In the genomic region with DNA sequence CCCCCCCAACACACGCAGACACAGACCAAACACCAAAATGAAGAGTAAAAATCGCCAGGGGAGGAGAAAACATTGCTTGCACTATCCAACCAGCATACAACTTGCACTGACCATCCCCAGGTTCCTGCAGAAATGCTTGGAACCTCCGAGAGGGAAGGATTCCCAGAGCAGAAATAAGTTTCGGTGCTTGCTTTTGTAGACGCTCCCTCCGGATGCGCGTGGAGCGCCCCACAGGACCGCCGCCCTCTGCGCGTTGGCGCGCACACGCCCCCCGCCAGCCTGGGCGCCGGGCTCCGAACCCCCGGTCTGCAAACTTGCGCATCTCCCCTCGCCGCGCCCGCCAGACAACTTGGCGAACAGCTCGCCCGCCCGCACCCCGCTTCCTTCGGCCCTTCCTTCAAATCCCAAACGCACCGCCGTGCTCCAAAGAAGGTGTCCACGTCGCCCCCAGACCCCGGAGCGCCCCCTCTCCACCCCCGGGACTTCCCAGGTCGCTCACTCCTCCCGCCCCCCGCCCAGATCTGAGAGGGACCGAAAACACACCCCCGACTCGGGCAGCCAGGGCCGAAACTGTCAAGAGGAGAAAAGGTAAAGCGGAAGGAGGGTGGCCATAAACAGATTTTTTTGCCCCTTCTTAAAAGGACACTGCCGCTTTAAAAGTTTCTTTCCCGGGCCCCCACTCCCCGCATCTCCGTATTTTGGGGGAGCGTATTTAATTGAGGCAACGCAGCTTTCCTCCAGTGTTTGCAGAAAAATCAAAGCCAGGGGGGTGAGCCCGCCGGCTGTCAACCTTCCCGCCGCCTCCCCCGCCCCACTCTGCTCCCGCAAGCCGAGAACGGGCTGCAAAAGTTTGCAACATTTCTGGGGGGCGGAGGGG, we compare ENCODE assay signal across 8 cellular contexts. TPM values are rescaled to one million over a fixed set of nuclear protein-coding genes. Genes with fewer than 3 reads are reported as not detected.
DNase-seq lines count a peak whose midpoint lies in the region; ATAC-seq, FAIRE-seq and TF ChIP-seq lines count a peak whose summit lies in the region.

No MANE protein-coding gene starts in this region.

- no TSS peak for BruUV-seq in A673 (replicated peaks; lab: Mats Ljungman, UMichigan)

- peaks cover 11% of the 10 kb centered on the region for H3K27me3 Mint-ChIP-seq in astrocyte (ENCODE audit: low read depth, unreplicated experiment)

- H3K9me3 ChIP-seq in A673 (ENCODE audit: low read depth, low read length, poor library complexity, severe bottlenecking), result no peaks in the 10 kb centered on the region
- H3K9me3 ChIP-seq in astrocyte (ENCODE audit: insufficient read depth, low read depth, low read length), result no peaks in the 10 kb centered on the region
- no peaks in the 10 kb centered on the region for H3K9me3 ChIP-seq in iPS-18c (ENCODE audit: control insufficient read depth, insufficient read depth, low read length)

- H3K36me3 ChIP-seq in A673 (ENCODE audit: insufficient read depth, low read length, poor library complexity, severe bottlenecking) (no peaks in the 10 kb centered on the region), H7 (replicated peaks; ENCODE audit: control insufficient read depth, insufficient read depth, low read length) (no peaks in the 10 kb centered on the region), astrocyte (ENCODE audit: insufficient read depth, low read length) (no peaks in the 10 kb centered on the region)

- POLR2A ChIA-PET in A673 (lab: Charles Lee; ENCODE audit: low non-redundant PET), result interaction anchor here (0.6 kb wide), 1 partner anchor 1035 kb away, joined by 8 read pairs; no protein-coding TSS in a partner anchor

- no peak overlapping the region for H3K27ac Mint-ChIP-seq in astrocyte (ENCODE audit: unreplicated experiment)
- no peak overlapping the region for H3K27ac Mint-ChIP-seq in stimulated activated effector memory CD8-positive, alpha-beta T cell treated with anti-CD3 and anti-CD28 coated beads, Interleukin-12 subunit alpha, Interleukin-12 subunit beta, amount 100 ng/mL, for 72 hours

- H3K4me2 ChIP-seq in astrocyte (ENCODE audit: low read length), result peak overlapping the region; percentile 95

- H3K36me3 Mint-ChIP-seq in astrocyte (ENCODE audit: low read depth, unreplicated experiment), result no peaks in the 10 kb centered on the region
- H3K36me3 Mint-ChIP-seq in stimulated activated effector memory CD8-positive, alpha-beta T cell treated with anti-CD3 and anti-CD28 coated beads, Interleukin-12 subunit alpha, Interleukin-12 subunit beta, amount 100 ng/mL, for 72 hours, result no peaks in the 10 kb centered on the region

- no peak for ATAC-seq in stimulated activated effector memory CD8-positive, alpha-beta T cell treated with anti-CD3 and anti-CD28 coated beads, Interleukin-12 subunit alpha, Interleukin-12 subunit beta, amount 100 ng/mL, for 72 hours
- ATAC-seq in HG03442 (IDR thresholded peaks at IDR 0.05; ENCODE audit: unreplicated experiment) (no peak), GM19023 (IDR thresholded peaks at IDR 0.05; ENCODE audit: unreplicated experiment) (no peak)

- H3K27me3 ChIP-seq in A673 (replicated peaks; ENCODE audit: insufficient read depth, low read depth, low read length, poor library complexity) (peaks cover 16% of the 10 kb centered on the region), H7 (ENCODE audit: control insufficient read depth, insufficient read depth, low read length) (peaks cover 5% of the 10 kb centered on the region), astrocyte (ENCODE audit: insufficient read depth, low read length) (peaks cover 26% of the 10 kb centered on the region)

- peak overlapping the region; percentile 58 for H3K9ac ChIP-seq in astrocyte (ENCODE audit: low read length)

- peaks cover 15% of the 10 kb centered on the region for H3K4me1 Mint-ChIP-seq in astrocyte (ENCODE audit: low read depth, unreplicated experiment)
- peaks cover 8% of the 10 kb centered on the region for H3K4me1 Mint-ChIP-seq in stimulated activated effector memory CD8-positive, alpha-beta T cell treated with anti-CD3 and anti-CD28 coated beads, Interleukin-12 subunit alpha, Interleukin-12 subunit beta, amount 100 ng/mL, for 72 hours

- CTCF ChIA-PET in A673 (lab: Charles Lee), result interaction anchor here (0.7 kb wide), 1 partner anchor 130 kb away, joined by 10 read pairs; no protein-coding TSS in a partner anchor

- no peak for TF ChIP-seq CTCF in A673 (conservative IDR thresholded peaks at IDR 0.05; ENCODE audit: low read depth, low read length)
- TF ChIP-seq CTCF in astrocyte (IDR thresholded peaks at IDR 0.05; ENCODE audit: insufficient read depth, low read depth, low read length), result no peak

- DNase-seq in A673 (ENCODE audit: low spot score), result peak; percentile 25
- DNase-seq in H7, result peak; percentile 64
- DNase-seq in astrocyte (ENCODE audit: low read depth), result peak; percentile 16
- DNase-seq in stimulated activated effector memory CD8-positive, alpha-beta T cell treated with anti-CD3 and anti-CD28 coated beads, Interleukin-12 subunit alpha, Interleukin-12 subunit beta, amount 100 ng/mL, for 72 hours (ENCODE audit: low spot score in 2 of 2), result no peak
- no peak for DNase-seq in LoVo (ENCODE audit: low spot score)

- H4K20me1 ChIP-seq in astrocyte (ENCODE audit: insufficient read depth, low read length), result peaks cover 20% of the 10 kb centered on the region

- no peak overlapping the region for H3K27ac ChIP-seq in A673 (ENCODE audit: low read depth, low read length, poor library complexity, severe bottlenecking)
- no peak overlapping the region for H3K27ac ChIP-seq in astrocyte (ENCODE audit: low read depth, low read length)

- no peaks in the 10 kb centered on the region for H3K79me2 ChIP-seq in astrocyte (ENCODE audit: insufficient read depth, low read length)

- H2AFZ ChIP-seq in astrocyte (ENCODE audit: low read depth, low read length), result peak overlapping the region; percentile 64

- peak overlapping the region; percentile 94 for H3K4me3 Mint-ChIP-seq in astrocyte (ENCODE audit: unreplicated experiment)
- peak overlapping the region; percentile 27 for H3K4me3 Mint-ChIP-seq in stimulated activated effector memory CD8-positive, alpha-beta T cell treated with anti-CD3 and anti-CD28 coated beads, Interleukin-12 subunit alpha, Interleukin-12 subunit beta, amount 100 ng/mL, for 72 hours

- no peaks in the 10 kb centered on the region for H3K9me3 Mint-ChIP-seq in astrocyte (ENCODE audit: unreplicated experiment)
- no peaks in the 10 kb centered on the region for H3K9me3 Mint-ChIP-seq in stimulated activated effector memory CD8-positive, alpha-beta T cell treated with anti-CD3 and anti-CD28 coated beads, Interleukin-12 subunit alpha, Interleukin-12 subunit beta, amount 100 ng/mL, for 72 hours

- FAIRE-seq in astrocyte (lab: Jason Lieb, UNC), result no peak

- H3K4me1 ChIP-seq in A673 (ENCODE audit: insufficient read depth, low read length, poor library complexity, severe bottlenecking) (peaks cover 17% of the 10 kb centered on the region), astrocyte (ENCODE audit: insufficient read depth, low read length) (peaks cover 4% of the 10 kb centered on the region)

- intact Hi-C loops in A673 (cut with micrococcal nuclease; ENCODE audit: unreplicated experiment), result no loop called here

- peak overlapping the region; percentile 77 for H3K4me3 ChIP-seq in A673 (ENCODE audit: low read depth, low read length, poor library complexity, severe bottlenecking)
- peak overlapping the region; percentile 66 for H3K4me3 ChIP-seq in H7 (ENCODE audit: insufficient read depth, low read depth, low read length)
- H3K4me3 ChIP-seq in astrocyte (ENCODE audit: insufficient read depth, low read depth, low read length), result peak overlapping the region; percentile 77
- H3K4me3 ChIP-seq in iPS-18c (ENCODE audit: insufficient read depth, low read depth, low read length), result peak overlapping the region; percentile 67

RNA-seq across cellular contexts. Expression of gene RORA, which starts 0.8 kb away (rescaled TPM):
- total RNA-seq in A673 (2021), result 5.7 and 7.2 TPM in 2 replicates
- 6.3 and 7.7 TPM in 2 replicates for total RNA-seq in H7 (2014; rRNA removed; shearing (Covaris generic))
- 9.2 and 13.3 TPM in 2 replicates for total RNA-seq in astrocyte

Comparison
In these comparisons a context has a peak if more than half of its experiments do, and no peak if none do; other contexts are left out.
1. DNase-seq: peak in A673 (single experiment), H7 (single experiment) and astrocyte (single experiment); none in stimulated activated effector memory CD8-positive, alpha-beta T cell treated with anti-CD3 and anti-CD28 coated beads, Interleukin-12 subunit alpha, Interleukin-12 subunit beta, amount 100 ng/mL, for 72 hours (0 of 2) and LoVo (single experiment).
2. Peak in every context shown above with its lines, with median percentiles within 50 percentile points of each other: H3K4me3 ChIP-seq.